25 cellular contexts compared by ENCODE assay signal in genomic region chr6:18861182-18861581, GRCh38.
A peak's percentile ranks its signal among the peaks of the same experiment; 100 is the strongest.
DNase-seq lines count a peak whose midpoint lies in the region; ATAC-seq and TF ChIP-seq lines count a peak whose summit lies in the region.
"Had no signal": no experiment of that assay in that cellular context is flagged by ENCODE, and none has a peak within 500 bp of the region (broad histone marks: within the 10 kb centered on the region; RNA-seq: fewer than 3 reads in every experiment).

No MANE protein-coding gene starts in this region.

- no peaks in the 10 kb centered on the region for H3K36me3 ChIP-seq in tibial nerve
- H3K36me3 ChIP-seq: heart left ventricle, Peyer's patch had no signal

- H3K27me3 ChIP-seq in tibial nerve: no peaks in the 10 kb centered on the region
- H3K27me3 ChIP-seq: heart left ventricle, Peyer's patch, testis had no signal

- H3K4me1 Mint-ChIP-seq in T-helper 17 cell: no peaks in the 10 kb centered on the region
- H3K4me1 Mint-ChIP-seq: WTC11 had no signal

- H3K36me3 Mint-ChIP-seq in T-helper 17 cell (ENCODE audit: low read depth): no peaks in the 10 kb centered on the region
- H3K36me3 Mint-ChIP-seq: WTC11 had no signal

- no peak for TF ChIP-seq EP300 in tibial nerve (IDR thresholded peaks at IDR 0.05)

- no peaks in the 10 kb centered on the region for H3K4me1 ChIP-seq in tibial nerve
- H3K4me1 ChIP-seq: heart left ventricle, Peyer's patch, testis had no signal

- no peak for TF ChIP-seq CTCF in epithelial cell of esophagus (IDR thresholded peaks at IDR 0.05; ENCODE audit: insufficient read depth, low read depth, low read length, missing control alignments)
- no peak for TF ChIP-seq CTCF in tibial nerve (IDR thresholded peaks at IDR 0.05)

- ATAC-seq in T-helper 17 cell: no peak
- ATAC-seq: activated T-cell treated with anti-CD3 and anti-CD28 coated beads, Interleukin-2, amount 50 U/mL, for 72 hours; HCT116; heart left ventricle; mucosa of descending colon; natural killer cell treated with Interleukin-12 subunit alpha and Interleukin-12 subunit beta and Interleukin-15 and Interleukin-18, amount 100 ng/mL, for 72 hours; stimulated activated naive CD8-positive, alpha-beta T cell treated with anti-CD3 and anti-CD28 coated beads, Interleukin-15, Interleukin-2, amounts not matched to agents 100 U/mL and 50 U/mL, for 24 hours; WTC11 had no signal

- WGBS in tibial nerve, 2 donors: 14 to 46% methylated on average over 3 of the region's 3 CpGs

- H3K27ac ChIP-seq in tibial nerve: no peak overlapping the region
- H3K27ac ChIP-seq: dorsolateral prefrontal cortex, heart left ventricle, Peyer's patch, testis had no signal

- H3K9me3 ChIP-seq in T-helper 17 cell (ENCODE audit: control insufficient read depth, low read length, poor library complexity, severe bottlenecking): no peaks in the 10 kb centered on the region
- peaks cover 0 to 8% (median 0%) of the 10 kb centered on the region in 4 donors for H3K9me3 ChIP-seq in tibial nerve
- H3K9me3 ChIP-seq: mucosa of descending colon, Peyer's patch, testis had no signal

- DNase-seq in DMS79 treated with DMSO at 0.1 percent for 48 hours (lab: John Stamatoyannopoulos, UW): peak; percentile 99
- peak; percentile 95 for DNase-seq in NCI-H1436 treated with DMSO at 0.1 percent for 48 hours (lab: John Stamatoyannopoulos, UW)
- DNase-seq in NCI-H510A (lab: John Stamatoyannopoulos, UW): peak; percentile 8
- DNase-seq in epithelial cell of esophagus (ENCODE audit: low read depth): peak; percentile 83
- DNase-seq in islet precursor cell: no peak
- no peak for DNase-seq in T-helper 17 cell
- DNase-seq in tibial nerve (ENCODE audit: low spot score in 2 of 2): no peak
- DNase-seq: activated naive CD4-positive, alpha-beta T cell; activated T-cell treated with anti-CD3 and anti-CD28 coated beads, Interleukin-2, amount 50 U/mL, for 72 hours; C1 segment of cervical spinal cord; COR-L47; dorsolateral prefrontal cortex; heart left ventricle; KBM-7; mucosa of descending colon; NCI-H2227 treated with DMSO at 0.1 percent for 48 hours; Peyer's patch; SIG-M5; stimulated activated naive CD8-positive, alpha-beta T cell treated with anti-CD3 and anti-CD28 coated beads, Interleukin-15, Interleukin-2, amounts not matched to agents 100 U/mL and 50 U/mL, for 24 hours; T1000; testis had no signal

- no peak overlapping the region for H3K4me3 ChIP-seq in epithelial cell of esophagus (ENCODE audit: low read length)
- H3K4me3 ChIP-seq in tibial nerve: no peak overlapping the region
- H3K4me3 ChIP-seq: dorsolateral prefrontal cortex, heart left ventricle, lung, mucosa of descending colon, Peyer's patch, testis had no signal

- H3K4me3 Mint-ChIP-seq in T-helper 17 cell: no peak overlapping the region
- H3K4me3 Mint-ChIP-seq: activated T-cell treated with anti-CD3 and anti-CD28 coated beads, Interleukin-2, amount 50 U/mL, for 72 hours; natural killer cell treated with Interleukin-12 subunit alpha and Interleukin-12 subunit beta and Interleukin-15 and Interleukin-18, amount 100 ng/mL, for 72 hours; WTC11 had no signal

- H3K27ac Mint-ChIP-seq in T-helper 17 cell: no peak overlapping the region
- H3K27ac Mint-ChIP-seq: activated T-cell treated with anti-CD3 and anti-CD28 coated beads, Interleukin-2, amount 50 U/mL, for 72 hours; natural killer cell treated with Interleukin-12 subunit alpha and Interleukin-12 subunit beta and Interleukin-15 and Interleukin-18, amount 100 ng/mL, for 72 hours; WTC11 had no signal

- TF ChIP-seq POLR2A in tibial nerve (IDR thresholded peaks at IDR 0.05): no peak

- H3K27me3 Mint-ChIP-seq in T-helper 17 cell: no peaks in the 10 kb centered on the region
- H3K27me3 Mint-ChIP-seq: natural killer cell treated with Interleukin-12 subunit alpha and Interleukin-12 subunit beta and Interleukin-15 and Interleukin-18, amount 100 ng/mL, for 72 hours had no signal

Comparison
In these comparisons a context has a peak if more than half of its experiments do, and no peak if none do; other contexts are left out.
1. DNase-seq: peak in DMS79 treated with DMSO at 0.1 percent for 48 hours (single experiment), NCI-H1436 treated with DMSO at 0.1 percent for 48 hours (single experiment), NCI-H510A (single experiment) and epithelial cell of esophagus (single experiment); none in islet precursor cell (single experiment), T-helper 17 cell (0 of 3) and tibial nerve (0 of 2).